In genomic region chr5:525916-526315, GRCh38 we compare ENCODE assay signal across 1 cellular context.
TF ChIP-seq lines count a peak whose summit lies in the region.

No MANE protein-coding gene starts in this region.

TF ChIP-seq in HepG2, 621 proteins besides CTCF, POLR2A, EP300 and RAD21 (continued from another document):
- TF ChIP-seq, protein P1, sequence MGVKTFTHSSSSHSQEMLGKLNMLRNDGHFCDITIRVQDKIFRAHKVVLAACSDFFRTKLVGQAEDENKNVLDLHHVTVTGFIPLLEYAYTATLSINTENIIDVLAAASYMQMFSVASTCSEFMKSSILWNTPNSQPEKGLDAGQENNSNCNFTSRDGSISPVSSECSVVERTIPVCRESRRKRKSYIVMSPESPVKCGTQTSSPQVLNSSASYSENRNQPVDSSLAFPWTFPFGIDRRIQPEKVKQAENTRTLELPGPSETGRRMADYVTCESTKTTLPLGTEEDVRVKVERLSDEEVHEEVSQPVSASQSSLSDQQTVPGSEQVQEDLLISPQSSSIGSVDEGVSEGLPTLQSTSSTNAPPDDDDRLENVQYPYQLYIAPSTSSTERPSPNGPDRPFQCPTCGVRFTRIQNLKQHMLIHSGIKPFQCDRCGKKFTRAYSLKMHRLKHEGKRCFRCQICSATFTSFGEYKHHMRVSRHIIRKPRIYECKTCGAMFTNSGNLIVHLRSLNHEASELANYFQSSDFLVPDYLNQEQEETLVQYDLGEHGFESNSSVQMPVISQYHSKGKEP (CRISPR knock-in tag; IDR thresholded peaks at IDR 0.05) = no peak
- TF ChIP-seq NR3C1 (CRISPR knock-in tag; IDR thresholded peaks at IDR 0.05) (no peak), SIX1 (CRISPR knock-in tag; IDR thresholded peaks at IDR 0.05; ENCODE audit: borderline replicate concordance) (no peak), SETDB1 (CRISPR knock-in tag; IDR thresholded peaks at IDR 0.05; ENCODE audit: borderline replicate concordance) (no peak), GPN1 (CRISPR knock-in tag; IDR thresholded peaks at IDR 0.05; ENCODE audit: borderline replicate concordance) (no peak), ATM (IDR thresholded peaks at IDR 0.05; ENCODE audit: borderline replicate concordance) (no peak), ZNF749 (CRISPR knock-in tag; IDR thresholded peaks at IDR 0.05; ENCODE audit: borderline replicate concordance) (no peak), ZNF609 (CRISPR knock-in tag; IDR thresholded peaks at IDR 0.05; ENCODE audit: borderline replicate concordance) (no peak), GATA4 (IDR thresholded peaks at IDR 0.05; ENCODE audit: borderline replicate concordance, low read depth) (no peak), IRF1 (CRISPR knock-in tag; IDR thresholded peaks at IDR 0.05; ENCODE audit: low read depth) (no peak), NCOA1 (CRISPR knock-in tag; IDR thresholded peaks at IDR 0.05) (no peak), NFKBIZ (CRISPR knock-in tag; IDR thresholded peaks at IDR 0.05) (no peak), ETV6 (CRISPR knock-in tag; conservative IDR thresholded peaks at IDR 0.05) (no peak), BORCS8-MEF2B (CRISPR knock-in tag; IDR thresholded peaks at IDR 0.05) (no peak), BHLHE40 (IDR thresholded peaks at IDR 0.05; ENCODE audit: low read length) (no peak)
